27 cellular contexts compared by ENCODE assay signal in genomic region chr17:6700948-6701307, GRCh38. TPM values are rescaled to one million over a fixed set of nuclear protein-coding genes. Genes with fewer than 3 reads are reported as not detected.
"Had no signal": no experiment of that assay in that cellular context is flagged by ENCODE, and none has a peak within 500 bp of the region (broad histone marks: within the 10 kb centered on the region; RNA-seq: fewer than 3 reads in every experiment).

No MANE protein-coding gene starts in this region.

- ATAC-seq: effector memory CD8-positive, alpha-beta T cell; esophagus mucosa; left colon; psoas muscle had no signal

- H3K4me1 Mint-ChIP-seq: activated CD4-positive, alpha-beta T cell treated with anti-CD3 and anti-CD28 coated beads, Interleukin-2, amount 10 ng/mL, durations not matched to agents 24 days and 14 days; activated naive CD4-positive, alpha-beta T cell treated with anti-CD3 and anti-CD28 coated beads, Interleukin-2, amount 10 ng/mL, durations not matched to agents 7 days and 5 days; immature natural killer cell; nephron had no signal

- H3K9me3 Mint-ChIP-seq: activated CD4-positive, alpha-beta memory T cell treated with anti-CD3 and anti-CD28 coated beads for 36 hours; activated CD4-positive, alpha-beta T cell treated with anti-CD3 and anti-CD28 coated beads, Interleukin-2, amount 10 ng/mL, durations not matched to agents 24 days and 14 days; activated naive CD4-positive, alpha-beta T cell treated with anti-CD3 and anti-CD28 coated beads, Interleukin-2, amount 10 ng/mL, durations not matched to agents 7 days and 5 days; activated naive CD8-positive, alpha-beta T cell treated with anti-CD3 and anti-CD28 coated beads, Interleukin-2, amount 10 ng/mL, durations not matched to agents 7 days and 5 days; activated T-cell treated with anti-CD3 and anti-CD28 coated beads, Interleukin-2, amount 50 U/mL, for 24 hours; effector memory CD8-positive, alpha-beta T cell; immature natural killer cell; nephron; T-helper 1 cell treated with Interleukin-12 subunit alpha and Interleukin-12 subunit beta and Interleukin-4 antibody, amounts not matched to agents 30 μg/mL and 1 μg/mL, for 36 hours had no signal

- H3K4me1 ChIP-seq: psoas muscle, tibial nerve had no signal

- H3K27ac Mint-ChIP-seq: activated CD4-positive, alpha-beta memory T cell treated with anti-CD3 and anti-CD28 coated beads for 36 hours; activated CD4-positive, alpha-beta T cell treated with anti-CD3 and anti-CD28 coated beads, Interleukin-2, amount 10 ng/mL, durations not matched to agents 24 days and 14 days; activated naive CD4-positive, alpha-beta T cell treated with anti-CD3 and anti-CD28 coated beads, Interleukin-2, amount 10 ng/mL, durations not matched to agents 7 days and 5 days; activated naive CD8-positive, alpha-beta T cell treated with anti-CD3 and anti-CD28 coated beads, Interleukin-2, amount 10 ng/mL, durations not matched to agents 7 days and 5 days; activated T-cell treated with anti-CD3 and anti-CD28 coated beads, Interleukin-2, amount 50 U/mL, for 24 hours; effector memory CD8-positive, alpha-beta T cell; immature natural killer cell; nephron; T-helper 1 cell treated with Interleukin-12 subunit alpha and Interleukin-12 subunit beta and Interleukin-4 antibody, amounts not matched to agents 30 μg/mL and 1 μg/mL, for 36 hours had no signal

- H3K36me3 ChIP-seq: brain microvascular endothelial cell, ovary, spleen, tibial nerve had no signal

- H3K4me3 Mint-ChIP-seq: activated CD4-positive, alpha-beta memory T cell treated with anti-CD3 and anti-CD28 coated beads for 36 hours; activated CD4-positive, alpha-beta T cell treated with anti-CD3 and anti-CD28 coated beads, Interleukin-2, amount 10 ng/mL, durations not matched to agents 24 days and 14 days; activated naive CD4-positive, alpha-beta T cell treated with anti-CD3 and anti-CD28 coated beads, Interleukin-2, amount 10 ng/mL, durations not matched to agents 7 days and 5 days; activated naive CD8-positive, alpha-beta T cell treated with anti-CD3 and anti-CD28 coated beads, Interleukin-2, amount 10 ng/mL, durations not matched to agents 7 days and 5 days; activated T-cell treated with anti-CD3 and anti-CD28 coated beads, Interleukin-2, amount 50 U/mL, for 24 hours; effector memory CD8-positive, alpha-beta T cell; immature natural killer cell; nephron; T-helper 1 cell treated with Interleukin-12 subunit alpha and Interleukin-12 subunit beta and Interleukin-4 antibody, amounts not matched to agents 30 μg/mL and 1 μg/mL, for 36 hours had no signal

- H3K27me3 ChIP-seq: brain microvascular endothelial cell, ovary, tibial nerve had no signal

- H3K36me3 Mint-ChIP-seq: activated CD4-positive, alpha-beta memory T cell treated with anti-CD3 and anti-CD28 coated beads for 36 hours; activated naive CD4-positive, alpha-beta T cell treated with anti-CD3 and anti-CD28 coated beads, Interleukin-2, amount 10 ng/mL, durations not matched to agents 7 days and 5 days; activated naive CD8-positive, alpha-beta T cell treated with anti-CD3 and anti-CD28 coated beads, Interleukin-2, amount 10 ng/mL, durations not matched to agents 7 days and 5 days; immature natural killer cell had no signal

- H3K27ac ChIP-seq: brain microvascular endothelial cell, ovary, psoas muscle, spleen, tibial nerve had no signal

- H3K4me3 ChIP-seq: ovary, psoas muscle, spleen, tibial nerve had no signal

- DNase-seq: activated CD4-positive, alpha-beta memory T cell treated with anti-CD3 and anti-CD28 coated beads for 36 hours; activated CD4-positive, alpha-beta T cell treated with anti-CD3 and anti-CD28 coated beads, Interleukin-2, amount 10 ng/mL, durations not matched to agents 24 days and 14 days; activated CD4-positive, CD25-positive, alpha-beta regulatory T cell treated with anti-CD3 and anti-CD28 coated beads, Interleukin-2, amount 50 U/mL, for 72 hours; activated CD8-positive, alpha-beta memory T cell treated with anti-CD3 and anti-CD28 coated beads, Interleukin-2, amount 50 U/mL, for 48 hours; activated gamma-delta T cell; activated naive CD4-positive, alpha-beta T cell treated with anti-CD3 and anti-CD28 coated beads, Interleukin-2, amount 10 ng/mL, durations not matched to agents 7 days and 5 days; activated naive CD8-positive, alpha-beta T cell treated with anti-CD3 and anti-CD28 coated beads, Interleukin-2, amount 10 ng/mL, durations not matched to agents 7 days and 5 days; activated T-cell treated with anti-CD3 and anti-CD28 coated beads, Interleukin-2, amount 50 U/mL, for 24 hours; brain microvascular endothelial cell; cortex of kidney; effector memory CD8-positive, alpha-beta T cell; foreskin fibroblast; head of caudate nucleus; hypothalamus; immature natural killer cell; kidney; left colon; ovary; psoas muscle; spleen; stimulated activated naive CD4-positive, alpha-beta T cell treated with Interleukin-2 at 50 U/mL for 16 hours; T1000 had no signal

- H3K9me3 ChIP-seq: ovary, psoas muscle, spleen, tibial nerve had no signal

RNA-seq across cellular contexts. Expression of gene SLC13A5, which starts 12.2 kb away (rescaled TPM):
- total RNA-seq: activated CD4-positive, alpha-beta memory T cell treated with anti-CD3 and anti-CD28 coated beads for 36 hours; activated CD4-positive, alpha-beta T cell treated with anti-CD3 and anti-CD28 coated beads, Interleukin-2, amount 10 ng/mL, durations not matched to agents 24 days and 14 days; activated naive CD8-positive, alpha-beta T cell treated with anti-CD3 and anti-CD28 coated beads, Interleukin-2, amount 10 ng/mL, durations not matched to agents 7 days and 5 days; kidney; left colon; lower leg skin; tibial nerve had no signal
- polyA plus RNA-seq: immature natural killer cell had no signal
